In genomic region chr7:85392789-85393188, GRCh38 we compare ENCODE assay signal across 21 cellular contexts.
"Had no signal": no experiment of that assay in that cellular context is flagged by ENCODE, and none has a peak within 500 bp of the region (broad histone marks: within the 10 kb centered on the region; RNA-seq: fewer than 3 reads in every experiment).

No MANE protein-coding gene starts in this region.

- H3K36me3 Mint-ChIP-seq: memory B cell, neural progenitor cell had no signal

- H3K4me1 Mint-ChIP-seq: memory B cell had no signal

- DNase-seq: dermis blood vessel endothelial cell; erythroblast; foreskin keratinocyte; kidney; left cardiac atrium; left ventricle myocardium inferior; lower lobe of right lung; midbrain; nucleus accumbens; ovary; right cardiac atrium; stimulated activated CD4-positive, alpha-beta T cell treated with anti-CD3 and anti-CD28 coated beads, Interleukin-12 subunit alpha, Interleukin-12 subunit beta, amount 100 ng/mL, for 4 hours; stimulated activated naive CD4-positive, alpha-beta T cell; stomach; substantia nigra; transverse colon had no signal

- H2AFZ ChIP-seq: neural progenitor cell had no signal

- ATAC-seq: foreskin keratinocyte; left cardiac atrium; lower lobe of right lung; natural killer cell treated with Interleukin-12 subunit alpha and Interleukin-12 subunit beta and Interleukin-15 and Interleukin-18, amount 100 ng/mL, for 72 hours; right cardiac atrium had no signal

- H3K9me3 Mint-ChIP-seq: memory B cell had no signal

- H3K9me3 ChIP-seq: lower lobe of right lung, ovary, stomach, thoracic aorta, transverse colon had no signal

- H3K4me3 Mint-ChIP-seq: memory B cell; natural killer cell treated with Interleukin-12 subunit alpha and Interleukin-12 subunit beta and Interleukin-15 and Interleukin-18, amount 100 ng/mL, for 72 hours; neural progenitor cell had no signal

- H3K9ac ChIP-seq: neural progenitor cell had no signal

- H3K27me3 ChIP-seq: neural progenitor cell, ovary, stomach, transverse colon had no signal

- H3K4me1 ChIP-seq: foreskin keratinocyte, left ventricle myocardium inferior, lower lobe of right lung, stomach, transverse colon had no signal

- H3K27me3 Mint-ChIP-seq: memory B cell; natural killer cell treated with Interleukin-12 subunit alpha and Interleukin-12 subunit beta and Interleukin-15 and Interleukin-18, amount 100 ng/mL, for 72 hours; progenitor cell of endocrine pancreas had no signal

- H3K36me3 ChIP-seq: left ventricle myocardium inferior, lower lobe of right lung, neural progenitor cell, ovary, stomach, thoracic aorta, transverse colon had no signal

- H3K27ac ChIP-seq: foreskin keratinocyte, left ventricle myocardium inferior, lower lobe of right lung, neural progenitor cell, ovary, stomach, thoracic aorta, transverse colon had no signal

- H3K4me2 ChIP-seq: neural progenitor cell had no signal

- H3K27ac Mint-ChIP-seq: memory B cell; natural killer cell treated with Interleukin-12 subunit alpha and Interleukin-12 subunit beta and Interleukin-15 and Interleukin-18, amount 100 ng/mL, for 72 hours; neural progenitor cell; progenitor cell of endocrine pancreas had no signal

- H3K4me3 ChIP-seq: left ventricle myocardium inferior, lower lobe of right lung, neural progenitor cell, ovary, stomach, thoracic aorta, transverse colon had no signal
